In the genomic region with DNA sequence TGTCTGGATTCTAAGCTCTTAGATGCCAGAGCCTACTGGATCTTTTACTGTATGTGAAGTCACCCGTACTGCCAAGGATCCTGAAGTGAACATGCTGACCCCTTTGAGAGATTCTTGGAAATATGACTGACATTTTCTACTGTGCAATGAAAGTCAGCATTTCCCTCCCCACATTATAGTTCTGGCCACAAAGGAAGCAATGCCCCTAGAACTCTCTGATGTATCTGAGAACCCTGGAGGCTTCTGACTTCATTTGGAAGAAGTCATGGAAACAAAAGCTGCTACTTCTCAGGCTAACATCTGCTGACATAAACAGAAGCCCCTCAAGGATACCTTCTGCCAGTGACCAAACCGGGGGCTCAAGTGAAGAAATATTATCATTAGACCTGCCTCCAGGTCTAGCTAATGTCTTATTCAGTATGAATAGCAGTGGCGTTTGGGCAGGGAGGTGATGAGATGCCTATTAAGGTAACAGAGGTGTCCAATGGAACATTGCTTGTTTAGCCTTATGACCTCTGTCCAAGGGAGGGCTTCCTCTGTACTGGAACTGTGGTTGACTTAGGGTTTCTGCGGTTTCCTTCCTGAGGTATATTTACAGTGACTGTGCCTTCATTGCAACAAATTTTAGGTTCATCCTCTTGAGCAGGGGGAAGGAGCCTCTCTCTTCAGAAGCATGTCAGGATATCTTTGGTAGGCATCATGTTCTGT, we compare ENCODE assay signal across 16 cellular contexts.
A peak's percentile ranks its signal among the peaks of the same experiment; 100 is the strongest.
DNase-seq lines count a peak whose midpoint lies in the region; ATAC-seq and TF ChIP-seq lines count a peak whose summit lies in the region.
"Had no signal": no experiment of that assay in that cellular context is flagged by ENCODE, and none has a peak within 500 bp of the region (broad histone marks: within the 10 kb centered on the region; RNA-seq: fewer than 3 reads in every experiment).

No MANE protein-coding gene starts in this region.

- H3K4me2 ChIP-seq in hepatocyte: peak overlapping the region; percentile 37

- DNase-seq in left ventricle myocardium superior (no peak), left cardiac atrium (no peak), WTC11 (ENCODE audit: low spot score) (no peak), hepatocyte (ENCODE audit: low spot score) (no peak), upper lobe of right lung (no peak), ovary (no peak)
- DNase-seq: activated T-cell treated with anti-CD3 and anti-CD28 coated beads for 4 hours; anterior cingulate cortex; MG63; NCI-H446 treated with DMSO at 0.1 percent for 48 hours; stimulated activated CD8-positive, alpha-beta memory T cell treated with anti-CD3 and anti-CD28 coated beads, Interleukin-4, amount 100 ng/mL, for 48 hours; WERI-Rb-1 had no signal

- no peak overlapping the region for H3K4me3 Mint-ChIP-seq in WTC11

- peaks cover 99% of the 10 kb centered on the region for H3K79me2 ChIP-seq in hepatocyte

- no peak overlapping the region for H2AFZ ChIP-seq in hepatocyte

- H3K4me1 ChIP-seq in hepatocyte (ENCODE audit: insufficient read depth) (peaks cover 8% of the 10 kb centered on the region), upper lobe of right lung (peaks cover 32% of the 10 kb centered on the region), ovary (ENCODE audit: insufficient read depth) (peaks cover 28% of the 10 kb centered on the region)

- no peak for TF ChIP-seq EP300 in ovary (IDR thresholded peaks at IDR 0.05)

- H3K4me3 ChIP-seq in hepatocyte: no peak overlapping the region
- no peak overlapping the region for H3K4me3 ChIP-seq in upper lobe of right lung
- H3K4me3 ChIP-seq in ovary: no peak overlapping the region
- H3K4me3 ChIP-seq: MG63, SJSA1 had no signal

- peaks cover 2% of the 10 kb centered on the region; the same call in 1 of the 2 replicates for H3K36me3 Mint-ChIP-seq in WTC11

- TF ChIP-seq CTCF in WTC11 (IDR thresholded peaks at IDR 0.05) (no peak), hepatocyte (IDR thresholded peaks at IDR 0.05; ENCODE audit: poor library complexity) (no peak), upper lobe of right lung (IDR thresholded peaks at IDR 0.05) (no peak), ovary (IDR thresholded peaks at IDR 0.05) (no peak)

- ATAC-seq in left ventricle myocardium superior: peak; percentile 8
- no peak for ATAC-seq in left cardiac atrium
- no peak for ATAC-seq in WTC11
- peak; percentile 14 for ATAC-seq in upper lobe of right lung
- no peak for ATAC-seq in GM18498 (IDR thresholded peaks at IDR 0.05; ENCODE audit: unreplicated experiment)
- ATAC-seq in HG02623 (IDR thresholded peaks at IDR 0.05; ENCODE audit: unreplicated experiment): no peak
- ATAC-seq: left lobe of liver had no signal

- TF ChIP-seq POLR2A in ovary (IDR thresholded peaks at IDR 0.05): no peak

- no peaks in the 10 kb centered on the region for H3K27me3 Mint-ChIP-seq in WTC11 (ENCODE audit: low read depth)

- CTCF ChIA-PET in WTC11 (lab: Charles Lee): no interaction called here

- peak overlapping the region; percentile 58; the same call in 1 of the 2 replicates for H3K27ac Mint-ChIP-seq in WTC11

- H3K27me3 ChIP-seq in hepatocyte (no peaks in the 10 kb centered on the region), upper lobe of right lung (no peaks in the 10 kb centered on the region), ovary (no peaks in the 10 kb centered on the region)
- H3K27me3 ChIP-seq: MG63, SJSA1 had no signal

- H3K9me2 ChIP-seq in hepatocyte (replicated peaks; ENCODE audit: insufficient read depth): no peaks in the 10 kb centered on the region

- H3K27ac ChIP-seq in hepatocyte: peak overlapping the region; percentile 64
- no peak overlapping the region for H3K27ac ChIP-seq in upper lobe of right lung
- H3K27ac ChIP-seq in ovary: no peak overlapping the region
- H3K27ac ChIP-seq: SJSA1, WERI-Rb-1 had no signal

- POLR2A ChIA-PET in WTC11 (lab: Charles Lee): no interaction called here

- no peaks in the 10 kb centered on the region for H3K9me3 Mint-ChIP-seq in WTC11

- H3K4me1 Mint-ChIP-seq in WTC11: peaks cover 42% of the 10 kb centered on the region

- intact Hi-C loops in left ventricle myocardium superior (cut with micrococcal nuclease) (no loop called here), left cardiac atrium (cut with DNase I) (no loop called here), upper lobe of right lung (cut with DNase I) (no loop called here), ovary (cut with DNase I) (loop anchor here in 1 of 4 donors (10.0 kb wide), 1 partner anchor 64 kb away; no protein-coding TSS in a partner anchor)

- H3K36me3 ChIP-seq in hepatocyte (replicated peaks; ENCODE audit: insufficient read depth, low read depth): no peaks in the 10 kb centered on the region
- H3K36me3 ChIP-seq in upper lobe of right lung: no peaks in the 10 kb centered on the region
- H3K36me3 ChIP-seq in ovary: no peaks in the 10 kb centered on the region
- H3K36me3 ChIP-seq: MG63, SJSA1, WERI-Rb-1 had no signal

- no peaks in the 10 kb centered on the region for H3K9me3 ChIP-seq in hepatocyte (ENCODE audit: low read depth)
- no peaks in the 10 kb centered on the region for H3K9me3 ChIP-seq in upper lobe of right lung
- no peaks in the 10 kb centered on the region for H3K9me3 ChIP-seq in ovary
- H3K9me3 ChIP-seq: MG63, SJSA1 had no signal

- H4K20me1 ChIP-seq in hepatocyte (ENCODE audit: insufficient read depth, poor library complexity, severe bottlenecking): peaks cover 8% of the 10 kb centered on the region

- WGBS in hepatocyte (ENCODE audit: low lambda C conversion rate, missing lambda C conversion rate): 85% methylated on average over 4 of the region's 4 CpGs
- WGBS in ovary, 3 donors: 68 to 71% (median 71%) methylated on average over 4 of the region's 4 CpGs

TF ChIP-seq in WTC11, 78 proteins besides CTCF, POLR2A, EP300 and RAD21 (continues in another document):
- no peak for TF ChIP-seq TEAD1 (CRISPR knock-in tag; IDR thresholded peaks at IDR 0.05)
- no peak for TF ChIP-seq ZBTB21 (CRISPR knock-in tag; IDR thresholded peaks at IDR 0.05; ENCODE audit: borderline replicate concordance)
- TF ChIP-seq PREB (CRISPR knock-in tag; IDR thresholded peaks at IDR 0.05; ENCODE audit: borderline replicate concordance): no peak
- TF ChIP-seq SOX15 (CRISPR knock-in tag; IDR thresholded peaks at IDR 0.05): no peak
- no peak for TF ChIP-seq ATF1 (CRISPR knock-in tag; IDR thresholded peaks at IDR 0.05)
- TF ChIP-seq IRF2 (CRISPR knock-in tag; IDR thresholded peaks at IDR 0.05; ENCODE audit: borderline replicate concordance, low read depth): no peak
- TF ChIP-seq GTF2I (CRISPR knock-in tag; conservative IDR thresholded peaks at IDR 0.05): no peak
- TF ChIP-seq ZNF232 (CRISPR knock-in tag; IDR thresholded peaks at IDR 0.05): no peak
- TF ChIP-seq ZNF532 (CRISPR knock-in tag; IDR thresholded peaks at IDR 0.05; ENCODE audit: borderline replicate concordance): no peak

Comparison
In these comparisons a context has a peak if more than half of its experiments do, and no peak if none do; other contexts are left out.
1. ATAC-seq: peak in left ventricle myocardium superior (single experiment) and upper lobe of right lung (single experiment); none in left cardiac atrium (0 of 2), WTC11 (single experiment), GM18498 (single experiment) and HG02623 (single experiment).